In genomic region chr6:43926644-43927524, GRCh38 we compare ENCODE assay signal across 8 cellular contexts.
DNase-seq lines count a peak whose midpoint lies in the region; ATAC-seq and TF ChIP-seq lines count a peak whose summit lies in the region.

No MANE protein-coding gene starts in this region.

- peak overlapping the region; percentile 82 for H2AK9ac ChIP-seq in IMR-90 (replicated peaks; ENCODE audit: low read depth, low read length, poor library complexity)

- TF ChIP-seq CTCF in IMR-90 (conservative IDR thresholded peaks at IDR 0.05; ENCODE audit: low read depth, low read length) = no peak; the same call in 1 of the 2 replicates

- H3K36me3 Mint-ChIP-seq in CD4-positive, CD25-positive, alpha-beta regulatory T cell = no peaks in the 10 kb centered on the region

- no CpG with 5 or more reads among the region's 17 CpGs for WGBS in IMR-90 (ENCODE audit: extremely low coverage in 2 of 2, insufficient read length in 1 of 2), 2 experiments

- H3K23ac ChIP-seq in IMR-90 (ENCODE audit: low read depth, low read length) = peak overlapping the region; percentile 84

- peak overlapping the region; percentile 99 for H2BK120ac ChIP-seq in IMR-90 (ENCODE audit: low read depth, low read length)

- peak overlapping the region; percentile 57; the same call in 1 of the 2 replicates for H3K56ac ChIP-seq in IMR-90 (ENCODE audit: extremely low read depth, insufficient read depth, low read length)

- peaks cover 0 to 2% (median 0%) of the 10 kb centered on the region in 7 donors for H3K9me3 Mint-ChIP-seq in CD4-positive, CD25-positive, alpha-beta regulatory T cell

- TF ChIP-seq POLR2A in IMR-90 (IDR thresholded peaks at IDR 0.05; ENCODE audit: low read depth, low read length) = no peak

- peak overlapping the region in 2 of 3 donors; percentile 11 to 53 for H3K27ac Mint-ChIP-seq in CD4-positive, CD25-positive, alpha-beta regulatory T cell

- H3K27ac ChIP-seq in CD4-positive, CD25-positive, alpha-beta regulatory T cell (ENCODE audit: insufficient read depth, low read length, poor library complexity, severe bottlenecking) = no peak overlapping the region
- peak overlapping the region; percentile 54; the same call in 1 of the 2 replicates for H3K27ac ChIP-seq in IMR-90 (ENCODE audit: insufficient read depth, low read length)

- dilution Hi-C loops in IMR-90 (cut with HindIII; ENCODE audit: low sequenced_read_pairs, unreplicated experiment) = no loop called here

- H3K4me3 Mint-ChIP-seq in CD4-positive, CD25-positive, alpha-beta regulatory T cell = no peak overlapping the region

- peak overlapping the region; percentile 19 for H2AFZ ChIP-seq in IMR-90 (replicated peaks; ENCODE audit: low read length, poor library complexity)

- intact Hi-C loops in IMR-90 (cut with micrococcal nuclease) = no loop called here

- no peaks in the 10 kb centered on the region for H3K36me3 ChIP-seq in CD4-positive, CD25-positive, alpha-beta regulatory T cell (ENCODE audit: control insufficient read depth, insufficient read depth, low read length)
- H3K36me3 ChIP-seq in IMR-90 (ENCODE audit: control insufficient read depth, insufficient read depth, low read length) = no peaks in the 10 kb centered on the region

- peak overlapping the region; percentile 59 for H3K18ac ChIP-seq in IMR-90 (ENCODE audit: low read depth, low read length)

- peak overlapping the region; percentile 49 for H2BK5ac ChIP-seq in IMR-90 (ENCODE audit: low read depth, low read length, poor library complexity, severe bottlenecking)

- H3K79me1 ChIP-seq in IMR-90 (ENCODE audit: low read depth in 1 of 2, low read length in 2 of 2) = no peaks in the 10 kb centered on the region

- H3K4me1 ChIP-seq in CD4-positive, CD25-positive, alpha-beta regulatory T cell (ENCODE audit: control insufficient read depth, insufficient read depth, low read length, poor library complexity, severe bottlenecking) = peaks cover 16% of the 10 kb centered on the region
- peaks cover 28% of the 10 kb centered on the region for H3K4me1 ChIP-seq in IMR-90 (ENCODE audit: control insufficient read depth, insufficient read depth, low read length)

- TF ChIP-seq RAD21 in IMR-90 (IDR thresholded peaks at IDR 0.05; ENCODE audit: low read length) = no peak

- H3K9ac ChIP-seq in IMR-90 (ENCODE audit: low read depth, low read length) = peak overlapping the region; percentile 43

- H4K91ac ChIP-seq in IMR-90 (ENCODE audit: insufficient read depth, low read depth, low read length) = peak overlapping the region; percentile 100

- DNase-seq in CD4-positive, CD25-positive, alpha-beta regulatory T cell = no peak
- DNase-seq in IMR-90 (peak; percentile 92), RKO (ENCODE audit: low spot score) (peak; percentile 89), fibroblast of the conjunctiva (ENCODE audit: low read depth) (peak; percentile 97), retina (peak; percentile 85)

- no peak overlapping the region for H3K4me2 ChIP-seq in IMR-90 (ENCODE audit: low read depth, low read length)

- H4K5ac ChIP-seq in IMR-90 (ENCODE audit: low read depth, low read length) = peak overlapping the region; percentile 44; the same call in 1 of the 2 replicates

- H2BK15ac ChIP-seq in IMR-90 (ENCODE audit: low read depth, low read length) = peak overlapping the region; percentile 90; the same call in 2 of the 3 replicates

- POLR2A ChIA-PET in IMR-90 (lab: Charles Lee; ENCODE audit: unreplicated experiment) = interaction anchor here (0.6 kb wide), 1 partner anchor 132 kb away, joined by 3 read pairs; no protein-coding TSS in a partner anchor

- no peak for ATAC-seq in CD4-positive, CD25-positive, alpha-beta regulatory T cell (ENCODE audit: low read depth in 2 of 2)
- ATAC-seq in IMR-90 (ENCODE audit: low read depth) (peak; percentile 87), HG03460 (IDR thresholded peaks at IDR 0.05; ENCODE audit: unreplicated experiment) (no peak), GM21390 (IDR thresholded peaks at IDR 0.05; ENCODE audit: unreplicated experiment) (no peak), GM21515 (IDR thresholded peaks at IDR 0.05; ENCODE audit: unreplicated experiment) (no peak)

- peaks cover 0 to 47% (median 13%) of the 10 kb centered on the region in 4 donors for H3K4me1 Mint-ChIP-seq in CD4-positive, CD25-positive, alpha-beta regulatory T cell

- peaks cover 18% of the 10 kb centered on the region for H3K9me1 ChIP-seq in IMR-90 (ENCODE audit: insufficient read depth, low read length)

- peak overlapping the region; percentile 95 for H3K14ac ChIP-seq in IMR-90 (replicated peaks; ENCODE audit: low read depth, low read length)

- no TSS peak for BruUV-seq in IMR-90 (replicated peaks; lab: Mats Ljungman, UMichigan)

- H2BK20ac ChIP-seq in IMR-90 (ENCODE audit: low read depth, low read length) = peak overlapping the region; percentile 100

- peak overlapping the region; percentile 94; the same call in 1 of the 2 replicates for H2AK5ac ChIP-seq in IMR-90 (ENCODE audit: low read depth, low read length)

- H4K8ac ChIP-seq in IMR-90 (ENCODE audit: low read depth in 2 of 2, low read length in 2 of 2) = peak overlapping the region; percentile 84 to 96; a peak in 3 of 4 replicates

- no peaks in the 10 kb centered on the region for H3K9me3 ChIP-seq in CD4-positive, CD25-positive, alpha-beta regulatory T cell (ENCODE audit: control insufficient read depth in 2 of 2, low read length in 2 of 2)
- H3K9me3 ChIP-seq in IMR-90 (ENCODE audit: control insufficient read depth, insufficient read depth, low read length) = no peaks in the 10 kb centered on the region

- H4K20me1 ChIP-seq in IMR-90 (ENCODE audit: insufficient read depth, low read length) = no peaks in the 10 kb centered on the region

- in situ Hi-C loops in IMR-90 (cut with MboI; ENCODE audit: low sequenced_read_pairs) = no loop called here

- H3K27me3 ChIP-seq in CD4-positive, CD25-positive, alpha-beta regulatory T cell (ENCODE audit: control insufficient read depth, insufficient read depth, low read length) = no peaks in the 10 kb centered on the region
- H3K27me3 ChIP-seq in IMR-90 (ENCODE audit: control insufficient read depth, insufficient read depth, low read length) = no peaks in the 10 kb centered on the region; the same call in 1 of the 2 replicates

- H3K27me3 Mint-ChIP-seq in CD4-positive, CD25-positive, alpha-beta regulatory T cell = no peaks in the 10 kb centered on the region

- H3K4me3 ChIP-seq in CD4-positive, CD25-positive, alpha-beta regulatory T cell (ENCODE audit: low read depth, low read length) = no peak overlapping the region
- H3K4me3 ChIP-seq in IMR-90 (ENCODE audit: insufficient read depth, low read depth, low read length) = no peak overlapping the region

- CTCF ChIA-PET in IMR-90 (lab: Yijun Ruan, JAX) = interaction anchor here (0.7 to 1.3 kb wide), 3 partner anchors 11 to 157 kb away, joined by 3 to 5 read pairs (median 3); partner anchors contain the start of gene VEGFA

- peak overlapping the region; percentile 98 for H3K4ac ChIP-seq in IMR-90 (ENCODE audit: low read depth, low read length)

TF ChIP-seq in IMR-90, 13 proteins besides CTCF, POLR2A, EP300 and RAD21:
- TF ChIP-seq RFX5 (IDR thresholded peaks at IDR 0.05; ENCODE audit: low read depth, low read length) = no peak
- peak; percentile 87 for TF ChIP-seq MAZ (IDR thresholded peaks at IDR 0.05; ENCODE audit: borderline replicate concordance, low read depth, low read length)
- peak; percentile 53 for TF ChIP-seq FOS (IDR thresholded peaks at IDR 0.05; ENCODE audit: low read depth, low read length)
- TF ChIP-seq MXI1 (IDR thresholded peaks at IDR 0.05; ENCODE audit: borderline replicate concordance, low read depth, low read length) = no peak
- TF ChIP-seq CHD1 (IDR thresholded peaks at IDR 0.05; ENCODE audit: low read depth, low read length) = no peak
- TF ChIP-seq BHLHE40 (IDR thresholded peaks at IDR 0.05; ENCODE audit: low read depth, low read length) = peak; percentile 74
- no peak for TF ChIP-seq RCOR1 (IDR thresholded peaks at IDR 0.05; ENCODE audit: insufficient replicate concordance, low read length)
- TF ChIP-seq CEBPB (IDR thresholded peaks at IDR 0.05; ENCODE audit: low read depth, low read length) = peak; percentile 95
- TF ChIP-seq SMC3 (IDR thresholded peaks at IDR 0.05; ENCODE audit: low read depth, low read length) = peak; percentile 25; the same call in 1 of the 2 replicates
TF ChIP-seq in IMR-90: peak in this region for 5.

Comparison
In these comparisons a context has a peak if more than half of its experiments do, and no peak if none do; other contexts are left out.
1. DNase-seq: peak in IMR-90 (single experiment), RKO (single experiment), fibroblast of the conjunctiva (single experiment) and retina (single experiment); none in CD4-positive, CD25-positive, alpha-beta regulatory T cell (0 of 3).